In genomic region chr11:16785520-16786128, GRCh38 we compare ENCODE assay signal across 8 cellular contexts. TPM values are rescaled to one million over a fixed set of nuclear protein-coding genes. Genes with fewer than 3 reads are reported as not detected.
DNase-seq lines count a peak whose midpoint lies in the region; ATAC-seq, FAIRE-seq and TF ChIP-seq lines count a peak whose summit lies in the region.

No MANE protein-coding gene starts in this region.

- ATAC-seq in HG02970 (IDR thresholded peaks at IDR 0.05; ENCODE audit: low FRiP score, unreplicated experiment) = peak; percentile 77

- in situ Hi-C loops in ACHN (cut with HindIII; ENCODE audit: low pct_ligation_motif_present, low pct_unique_long_range_greater_than_20kb, low sequenced_read_pairs) = no loop called here

- peak; percentile 59 for DNase-seq in ACHN
- peak; percentile 54 for DNase-seq in GM18507 (ENCODE audit: extremely low spot score, insufficient read length, low read depth)
- peak; percentile 41 for DNase-seq in NCI-H2029 (lab: John Stamatoyannopoulos, UW)
- peak; percentile 68 for DNase-seq in WERI-Rb-1
- peak; percentile 82 for DNase-seq in cerebellum (ENCODE audit: low spot score)
- DNase-seq in left kidney (ENCODE audit: low read depth, low spot score) = peak; percentile 81
- DNase-seq in stimulated activated CD4-positive, alpha-beta T cell treated with anti-CD3 and anti-CD28 coated beads, Interleukin-4, amount 100 ng/mL, for 48 hours (ENCODE audit: low read depth in 2 of 2) = peak; percentile 45 to 49

- H3K4me3 ChIP-seq in WERI-Rb-1 (ENCODE audit: low read depth, low read length) = no peak overlapping the region

- peaks cover 52% of the 10 kb centered on the region for H3K36me3 ChIP-seq in WERI-Rb-1

- peak; percentile 85 for FAIRE-seq in GM18507 (lab: Jason Lieb, UNC)

- H3K27me3 ChIP-seq in WERI-Rb-1 (ENCODE audit: insufficient read depth, low read depth, severe bottlenecking) = no peaks in the 10 kb centered on the region

- TF ChIP-seq CTCF in WERI-Rb-1 (IDR thresholded peaks at IDR 0.05; ENCODE audit: low read depth, low read length) = peak; percentile 82

- H3K9me3 ChIP-seq in WERI-Rb-1 (ENCODE audit: severe bottlenecking) = no peaks in the 10 kb centered on the region

- no peak overlapping the region for H3K27ac ChIP-seq in WERI-Rb-1

RNA-seq across cellular contexts. Expression of gene C11orf58, which starts 47.2 kb away (rescaled TPM):
- 172 TPM for total RNA-seq in cerebellum
